In genomic region chr4:152293527-152293926, GRCh38 we compare ENCODE assay signal across 36 cellular contexts.
"Had no signal": no experiment of that assay in that cellular context is flagged by ENCODE, and none has a peak within 500 bp of the region (broad histone marks: within the 10 kb centered on the region; RNA-seq: fewer than 3 reads in every experiment).

No MANE protein-coding gene starts in this region.

- H3K27me3 ChIP-seq: ascending aorta, cardiac muscle cell had no signal

- FAIRE-seq: bronchial epithelial cell, TTC549 had no signal

- H3K4me3 ChIP-seq: ascending aorta, cardiac muscle cell had no signal

- H3K4me1 ChIP-seq: ascending aorta had no signal

- H3K4me1 Mint-ChIP-seq: activated B cell treated with CpG ODN at 0.5 μM for 24 hours; activated CD4-positive, alpha-beta memory T cell treated with anti-CD3 and anti-CD28 coated beads, Interleukin-2, amount 10 ng/mL, durations not matched to agents 7 days and 5 days; activated CD8-positive, alpha-beta memory T cell treated with anti-CD3 and anti-CD28 coated beads, Interleukin-2, amount 10 ng/mL, durations not matched to agents 7 days and 5 days; activated naive CD4-positive, alpha-beta T cell treated with anti-CD3 and anti-CD28 coated beads, Interleukin-2, amount 10 ng/mL, durations not matched to agents 7 days and 5 days; activated naive CD4-positive, alpha-beta T cell treated with anti-CD3 and anti-CD28 coated beads, Interleukin-2, amount 50 U/mL, for 24 hours; activated naive CD8-positive, alpha-beta T cell treated with anti-CD3 and anti-CD28 coated beads, Interleukin-2, amount 10 ng/mL, durations not matched to agents 7 days and 5 days; activated naive CD8-positive, alpha-beta T cell treated with anti-CD3 and anti-CD28 coated beads, Interleukin-2, amount 50 U/mL, for 24 hours; central memory CD8-positive, alpha-beta T cell had no signal

- H3K27ac ChIP-seq: ascending aorta, cardiac muscle cell, VCaP had no signal

- DNase-seq: activated B cell treated with CpG ODN at 0.5 μM for 24 hours; activated CD4-positive, alpha-beta memory T cell treated with anti-CD3 and anti-CD28 coated beads, Interleukin-2, amount 10 ng/mL, durations not matched to agents 7 days and 5 days; activated CD4-positive, alpha-beta T cell treated with anti-CD3 and anti-CD28 coated beads for 4 hours; activated CD4-positive, alpha-beta T cell treated with anti-CD3 and anti-CD28 coated beads, Interleukin-2, amount 10 ng/mL, durations not matched to agents 24 days and 14 days; activated CD4-positive, alpha-beta T cell treated with anti-CD3 and anti-CD28 coated beads, Interleukin-2, amount 50 U/mL, for 48 hours; activated CD4-positive, CD25-positive, alpha-beta regulatory T cell treated with anti-CD3 and anti-CD28 coated beads, Interleukin-2, amount 50 U/mL, for 72 hours; activated CD8-positive, alpha-beta memory T cell treated with anti-CD3 and anti-CD28 coated beads for 24 hours; activated CD8-positive, alpha-beta memory T cell treated with anti-CD3 and anti-CD28 coated beads, Interleukin-2, amount 10 ng/mL, durations not matched to agents 7 days and 5 days; activated CD8-positive, alpha-beta memory T cell treated with anti-CD3 and anti-CD28 coated beads, Interleukin-2, amount 50 U/mL, for 48 hours; activated CD8-positive, alpha-beta T cell treated with anti-CD3 and anti-CD28 coated beads, Interleukin-2, amount 10 ng/mL, durations not matched to agents 7 days and 5 days; activated effector memory CD4-positive, alpha-beta T cell treated with Interleukin-2 at 50 U/mL for 16 hours; activated gamma-delta T cell; activated naive CD4-positive, alpha-beta T cell treated with anti-CD3 and anti-CD28 coated beads, Interleukin-2, amount 10 ng/mL, durations not matched to agents 7 days and 5 days; activated naive CD4-positive, alpha-beta T cell treated with Interleukin-2 at 50 U/mL for 16 hours; activated naive CD8-positive, alpha-beta T cell treated with anti-CD3 and anti-CD28 coated beads, Interleukin-2, amount 10 ng/mL, durations not matched to agents 7 days and 5 days; activated naive CD8-positive, alpha-beta T cell treated with anti-CD3 and anti-CD28 coated beads, Interleukin-2, amount 50 U/mL, for 24 hours; activated T-cell treated with anti-CD3 and anti-CD28 coated beads, Interleukin-2, amount 50 U/mL, for 24 hours; activated T-cell treated with anti-CD3 and anti-CD28 coated beads, Interleukin-2, amount 50 U/mL, for 48 hours; amygdala; anterior cingulate cortex; caudate nucleus; T-helper 1 cell; T-helper 2 cell; T-helper 9 cell had no signal

- H3K36me3 Mint-ChIP-seq: activated CD8-positive, alpha-beta memory T cell treated with anti-CD3 and anti-CD28 coated beads, Interleukin-2, amount 10 ng/mL, durations not matched to agents 7 days and 5 days; activated naive CD8-positive, alpha-beta T cell treated with anti-CD3 and anti-CD28 coated beads, Interleukin-2, amount 10 ng/mL, durations not matched to agents 7 days and 5 days; brain had no signal

- H3K9me3 Mint-ChIP-seq: activated B cell treated with CpG ODN at 0.5 μM for 24 hours; activated CD4-positive, alpha-beta memory T cell treated with anti-CD3 and anti-CD28 coated beads, Interleukin-2, amount 10 ng/mL, durations not matched to agents 7 days and 5 days; activated naive CD4-positive, alpha-beta T cell treated with anti-CD3 and anti-CD28 coated beads, Interleukin-2, amount 10 ng/mL, durations not matched to agents 7 days and 5 days; activated naive CD4-positive, alpha-beta T cell treated with anti-CD3 and anti-CD28 coated beads, Interleukin-2, amount 50 U/mL, for 24 hours; activated naive CD8-positive, alpha-beta T cell treated with anti-CD3 and anti-CD28 coated beads, Interleukin-2, amount 10 ng/mL, durations not matched to agents 7 days and 5 days; activated naive CD8-positive, alpha-beta T cell treated with anti-CD3 and anti-CD28 coated beads, Interleukin-2, amount 50 U/mL, for 24 hours; activated T-cell treated with anti-CD3 and anti-CD28 coated beads, Interleukin-2, amount 50 U/mL, for 24 hours; activated T-helper 2 cell treated with anti-CD3 and anti-CD28 coated beads, Interferon-gamma antibody, Interleukin-2, Interleukin-4, amounts not matched to agents 10 μg/mL and 5 μg/mL and 100 μg/mL, durations not matched to agents 14 hours and 24 hours and 36 hours; brain; central memory CD8-positive, alpha-beta T cell; T-helper 1 cell treated with Interleukin-12 subunit alpha and Interleukin-12 subunit beta and Interleukin-4 antibody, amounts not matched to agents 30 μg/mL and 1 μg/mL, for 36 hours; T-helper 2 cell treated with Interferon-gamma antibody and Interleukin-4, amounts not matched to agents 5 μg/mL and 100 μg/mL, for 36 hours had no signal

- H3K4me3 Mint-ChIP-seq: activated B cell treated with CpG ODN at 0.5 μM for 24 hours; activated CD4-positive, alpha-beta memory T cell treated with anti-CD3 and anti-CD28 coated beads, Interleukin-2, amount 10 ng/mL, durations not matched to agents 7 days and 5 days; activated CD4-positive, alpha-beta T cell treated with anti-CD3 and anti-CD28 coated beads, Interleukin-2, amount 10 ng/mL, durations not matched to agents 24 days and 14 days; activated CD8-positive, alpha-beta memory T cell treated with anti-CD3 and anti-CD28 coated beads, Interleukin-2, amount 10 ng/mL, durations not matched to agents 7 days and 5 days; activated CD8-positive, alpha-beta T cell treated with anti-CD3 and anti-CD28 coated beads, Interleukin-2, amount 10 ng/mL, durations not matched to agents 7 days and 5 days; activated naive CD4-positive, alpha-beta T cell treated with anti-CD3 and anti-CD28 coated beads, Interleukin-2, amount 10 ng/mL, durations not matched to agents 7 days and 5 days; activated naive CD4-positive, alpha-beta T cell treated with anti-CD3 and anti-CD28 coated beads, Interleukin-2, amount 50 U/mL, for 24 hours; activated naive CD8-positive, alpha-beta T cell; activated naive CD8-positive, alpha-beta T cell treated with anti-CD3 and anti-CD28 coated beads, Interleukin-2, amount 10 ng/mL, durations not matched to agents 7 days and 5 days; activated naive CD8-positive, alpha-beta T cell treated with anti-CD3 and anti-CD28 coated beads, Interleukin-2, amount 50 U/mL, for 24 hours; activated T-cell treated with anti-CD3 and anti-CD28 coated beads, Interleukin-2, amount 50 U/mL, for 24 hours; brain; central memory CD8-positive, alpha-beta T cell; T-helper 1 cell treated with Interleukin-12 subunit alpha and Interleukin-12 subunit beta and Interleukin-4 antibody, amounts not matched to agents 30 μg/mL and 1 μg/mL, for 36 hours; T-helper 2 cell treated with Interferon-gamma antibody and Interleukin-4, amounts not matched to agents 5 μg/mL and 100 μg/mL, for 36 hours had no signal

- H3K9me3 ChIP-seq: ascending aorta had no signal

- H3K27ac Mint-ChIP-seq: activated B cell treated with CpG ODN at 0.5 μM for 24 hours; activated CD4-positive, alpha-beta memory T cell treated with anti-CD3 and anti-CD28 coated beads, Interleukin-2, amount 10 ng/mL, durations not matched to agents 7 days and 5 days; activated CD4-positive, alpha-beta T cell treated with anti-CD3 and anti-CD28 coated beads, Interleukin-2, amount 10 ng/mL, durations not matched to agents 24 days and 14 days; activated CD8-positive, alpha-beta memory T cell treated with anti-CD3 and anti-CD28 coated beads, Interleukin-2, amount 10 ng/mL, durations not matched to agents 7 days and 5 days; activated CD8-positive, alpha-beta T cell treated with anti-CD3 and anti-CD28 coated beads, Interleukin-2, amount 10 ng/mL, durations not matched to agents 7 days and 5 days; activated naive CD4-positive, alpha-beta T cell treated with anti-CD3 and anti-CD28 coated beads, Interleukin-2, amount 10 ng/mL, durations not matched to agents 7 days and 5 days; activated naive CD4-positive, alpha-beta T cell treated with anti-CD3 and anti-CD28 coated beads, Interleukin-2, amount 50 U/mL, for 24 hours; activated naive CD8-positive, alpha-beta T cell; activated naive CD8-positive, alpha-beta T cell treated with anti-CD3 and anti-CD28 coated beads, Interleukin-2, amount 10 ng/mL, durations not matched to agents 7 days and 5 days; activated naive CD8-positive, alpha-beta T cell treated with anti-CD3 and anti-CD28 coated beads, Interleukin-2, amount 50 U/mL, for 24 hours; activated T-cell treated with anti-CD3 and anti-CD28 coated beads, Interleukin-2, amount 50 U/mL, for 24 hours; activated T-helper 2 cell treated with anti-CD3 and anti-CD28 coated beads, Interferon-gamma antibody, Interleukin-2, Interleukin-4, amounts not matched to agents 10 μg/mL and 5 μg/mL and 100 μg/mL, durations not matched to agents 14 hours and 24 hours and 36 hours; brain; T-helper 1 cell treated with Interleukin-12 subunit alpha and Interleukin-12 subunit beta and Interleukin-4 antibody, amounts not matched to agents 30 μg/mL and 1 μg/mL, for 36 hours; T-helper 2 cell treated with Interferon-gamma antibody and Interleukin-4, amounts not matched to agents 5 μg/mL and 100 μg/mL, for 36 hours had no signal

- ATAC-seq: activated CD8-positive, alpha-beta memory T cell treated with anti-CD3 and anti-CD28 coated beads, Interleukin-2, amount 10 ng/mL, durations not matched to agents 7 days and 5 days; activated CD8-positive, alpha-beta T cell treated with anti-CD3 and anti-CD28 coated beads, Interleukin-2, amount 10 ng/mL, durations not matched to agents 7 days and 5 days; activated naive CD8-positive, alpha-beta T cell treated with anti-CD3 and anti-CD28 coated beads, Interleukin-2, amount 50 U/mL, for 24 hours had no signal

- H3K27me3 Mint-ChIP-seq: activated CD4-positive, alpha-beta memory T cell treated with anti-CD3 and anti-CD28 coated beads, Interleukin-2, amount 10 ng/mL, durations not matched to agents 7 days and 5 days; activated naive CD4-positive, alpha-beta T cell treated with anti-CD3 and anti-CD28 coated beads, Interleukin-2, amount 50 U/mL, for 24 hours; activated naive CD8-positive, alpha-beta T cell; activated naive CD8-positive, alpha-beta T cell treated with anti-CD3 and anti-CD28 coated beads, Interleukin-2, amount 10 ng/mL, durations not matched to agents 7 days and 5 days; activated naive CD8-positive, alpha-beta T cell treated with anti-CD3 and anti-CD28 coated beads, Interleukin-2, amount 50 U/mL, for 24 hours; activated T-cell treated with anti-CD3 and anti-CD28 coated beads, Interleukin-2, amount 50 U/mL, for 24 hours had no signal

- H3K36me3 ChIP-seq: ascending aorta, cardiac muscle cell had no signal
